In genomic region chr1:28602536-28603439, GRCh38 we compare ENCODE assay signal across 8 cellular contexts. TPM values are rescaled to one million over a fixed set of nuclear protein-coding genes. Genes with fewer than 3 reads are reported as not detected.
DNase-seq lines count a peak whose midpoint lies in the region; ATAC-seq and TF ChIP-seq lines count a peak whose summit lies in the region.

No MANE protein-coding gene starts in this region.

- H3K4me3 ChIP-seq in Panc1 (ENCODE audit: low read depth in 2 of 2, low read length in 2 of 2) (no peak overlapping the region), cardiac fibroblast (replicated peaks in 1 of 2; ENCODE audit: low read depth in 2 of 2, low read length in 2 of 2) (no peak overlapping the region)

- no peaks in the 10 kb centered on the region for H3K9me3 ChIP-seq in Panc1 (ENCODE audit: control insufficient read depth, insufficient read depth, low read depth, low read length)

- intact Hi-C loops in Panc1 (cut with micrococcal nuclease; ENCODE audit: unreplicated experiment): loop anchor here (5.0 kb wide), 1 partner anchor 85 kb away; no protein-coding TSS in a partner anchor
- intact Hi-C loops in left colon (cut with DNase I, micrococcal nuclease): loop anchor here (2.0 to 10.0 kb wide), 2 partner anchors 84 to 88 kb away; no protein-coding TSS in a partner anchor

- no peaks in the 10 kb centered on the region; the same call in none of the 2 replicates for H3K36me3 ChIP-seq in Panc1 (ENCODE audit: control insufficient read depth, insufficient read depth, low read length)

- BruUV-seq in Panc1 (replicated peaks; lab: Mats Ljungman, UMichigan): no TSS peak

- DNase-seq in DMS53 (lab: John Stamatoyannopoulos, UW): peak; percentile 87
- DNase-seq in HPDE6-E6E7 (ENCODE audit: extremely low spot score): peak; percentile 72
- peak; percentile 43 for DNase-seq in Panc1 (ENCODE audit: low read depth, low spot score)
- DNase-seq in cardiac fibroblast (ENCODE audit: low read depth in 2 of 2): peak; percentile 86 to 90
- peak; percentile 35 to 66 for DNase-seq in left colon

- peaks cover 8% of the 10 kb centered on the region for H3K4me1 ChIP-seq in Panc1 (ENCODE audit: control insufficient read depth, insufficient read depth, low read length)

- TF ChIP-seq CTCF in Panc1 (IDR thresholded peaks at IDR 0.05): no peak
- peak; percentile 72 for TF ChIP-seq CTCF in cardiac fibroblast (IDR thresholded peaks at IDR 0.05; ENCODE audit: low read depth, low read length)

- POLR2A ChIA-PET in Panc1 (lab: Charles Lee): interaction anchor here (0.5 to 0.7 kb wide), 2 partner anchors 21 to 23 kb away, joined by 3 to 6 read pairs; no protein-coding TSS in a partner anchor

- H3K27me3 ChIP-seq in Panc1 (ENCODE audit: control insufficient read depth, insufficient read depth, low read length): no peaks in the 10 kb centered on the region

- CTCF ChIA-PET in Panc1 (lab: Charles Lee): interaction anchor here (0.6 to 0.9 kb wide), 11 partner anchors 13 to 1971 kb away, joined by 3 to 6 read pairs (median 3); no protein-coding TSS in a partner anchor

- in situ Hi-C loops in Panc1 (cut with HindIII; ENCODE audit: low pct_unique_long_range_greater_than_20kb, low sequenced_read_pairs): no loop called here

- ATAC-seq in Panc1 (peak; percentile 61), left colon (peak; percentile 76), HG03342 (IDR thresholded peaks at IDR 0.05; ENCODE audit: unreplicated experiment) (no peak), HG03432 (IDR thresholded peaks at IDR 0.05; ENCODE audit: unreplicated experiment) (no peak)

- no peak overlapping the region for H3K27ac ChIP-seq in Panc1 (ENCODE audit: low read length)
- H3K27ac ChIP-seq in temporal lobe (ENCODE audit: low read depth, low read length): peak overlapping the region; percentile 51

RNA-seq across cellular contexts. Expression of gene RAB42, which starts 10.7 kb away (rescaled TPM):
- total RNA-seq in Panc1 (2021; ENCODE audit: unreplicated experiment) (4.2 TPM), left colon (1 to 10 TPM; 3.0 to 4.7 TPM), temporal lobe (3.2 TPM)
- 5.4 TPM for polyA plus RNA-seq in Panc1 (2012; ENCODE audit: insufficient read length)

RNA-seq across cellular contexts. Expression of gene TAF12, which starts 40.1 kb away (rescaled TPM):
- total RNA-seq in Panc1 (2021; ENCODE audit: unreplicated experiment) (33.9 TPM), left colon (10 to 100 TPM; 14.7 to 15.2 TPM), temporal lobe (11.3 TPM)
- polyA plus RNA-seq in Panc1 (2012; ENCODE audit: insufficient read length): 34.0 TPM

RNA-seq across cellular contexts. Expression of gene RNU11, which starts 45.6 kb away (rescaled TPM):
- total RNA-seq in Panc1 (2021; ENCODE audit: unreplicated experiment): not detected
- not detected for polyA plus RNA-seq in Panc1 (2012; ENCODE audit: insufficient read length)
- not detected for total RNA-seq in left colon
- total RNA-seq in temporal lobe: not detected

RNA-seq across cellular contexts. Expression of gene TRNAU1AP, which starts 49.9 kb away (rescaled TPM):
- total RNA-seq in Panc1 (2021; ENCODE audit: unreplicated experiment) (39.1 TPM), left colon (10 to 100 TPM; 14.7 to 18.3 TPM), temporal lobe (22.9 TPM)
- polyA plus RNA-seq in Panc1 (2012; ENCODE audit: insufficient read length): 21.7 TPM

Comparison
In these comparisons a context has a peak if more than half of its experiments do, and no peak if none do; other contexts are left out.
1. ATAC-seq: peak in Panc1 (single experiment) and left colon (single experiment); none in HG03342 (single experiment) and HG03432 (single experiment).
2. Peak in every context shown above with its lines, with median percentiles within 50 percentile points of each other: DNase-seq.